ENCODE assay signal across 17 cellular contexts in the genomic region with DNA sequence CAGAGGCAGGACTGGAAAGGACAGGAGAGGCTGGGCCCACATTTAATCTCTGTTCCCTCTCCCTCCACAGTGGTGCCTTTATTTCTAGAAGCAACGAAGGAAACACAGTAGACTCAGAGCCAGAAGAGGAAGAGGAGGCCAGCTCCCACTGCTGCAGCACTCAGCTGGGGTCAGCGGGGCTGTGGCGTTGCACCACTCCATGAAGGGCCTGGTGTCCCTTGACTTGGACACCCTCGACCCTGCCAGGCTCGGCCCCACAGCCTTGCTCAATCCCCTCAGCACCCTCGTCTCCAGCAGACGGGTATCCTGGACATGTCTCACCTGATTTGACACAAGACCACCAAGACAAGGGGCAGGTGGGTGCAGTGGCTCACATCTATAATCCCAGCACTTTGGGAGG. TPM values are rescaled to one million over a fixed set of nuclear protein-coding genes. Genes with fewer than 3 reads are reported as not detected.
DNase-seq lines count a peak whose midpoint lies in the region; ATAC-seq and TF ChIP-seq lines count a peak whose summit lies in the region.
"Had no signal": no experiment of that assay in that cellular context is flagged by ENCODE, and none has a peak within 500 bp of the region (broad histone marks: within the 10 kb centered on the region; RNA-seq: fewer than 3 reads in every experiment).

No MANE protein-coding gene starts in this region.

- DNase-seq in A673 (ENCODE audit: low spot score) (no peak), T-helper 17 cell (no peak), lower lobe of right lung (peak; percentile 55), DMS114 treated with DMSO at 0.1 percent for 48 hours (lab: John Stamatoyannopoulos, UW; ENCODE audit: unreplicated experiment) (no peak)
- DNase-seq in CD8-positive, alpha-beta memory T cell, result no peak
- no peak for DNase-seq in activated effector memory CD4-positive, alpha-beta T cell treated with anti-CD3 and anti-CD28 coated beads, Interleukin-2, amount 50 U/mL, for 16 hours
- DNase-seq: activated naive CD4-positive, alpha-beta T cell treated with Interleukin-2 at 50 U/mL for 16 hours; BE2C; midbrain; NCI-H2081 treated with DMSO at 0.1 percent for 48 hours; NCI-H748 treated with DMSO at 0.1 percent for 48 hours; RPMI8226; stimulated activated CD8-positive, alpha-beta memory T cell treated with anti-CD3 and anti-CD28 coated beads, Interleukin-4, amount 100 ng/mL, for 48 hours; T1000 had no signal

- no TSS peak for BruUV-seq in A673 (replicated peaks; lab: Mats Ljungman, UMichigan)

- H3K4me3 Mint-ChIP-seq in CD8-positive, alpha-beta memory T cell, result peak overlapping the region in 2 of 7 donors; percentile 48 to 72
- no peak overlapping the region for H3K4me3 Mint-ChIP-seq in T-helper 17 cell

- no peaks in the 10 kb centered on the region for H3K27me3 ChIP-seq in A673 (replicated peaks; ENCODE audit: insufficient read depth, low read depth, low read length, poor library complexity)
- H3K27me3 ChIP-seq in CD8-positive, alpha-beta memory T cell (ENCODE audit: insufficient read depth, low read length, poor library complexity, severe bottlenecking), result no peaks in the 10 kb centered on the region
- no peaks in the 10 kb centered on the region for H3K27me3 ChIP-seq in lower lobe of right lung (ENCODE audit: low read depth)
- H3K27me3 ChIP-seq: BE2C, cardiac muscle cell had no signal

- H3K27me3 Mint-ChIP-seq in CD8-positive, alpha-beta memory T cell, result no peaks in the 10 kb centered on the region
- H3K27me3 Mint-ChIP-seq in T-helper 17 cell, result no peaks in the 10 kb centered on the region

- no peak for ATAC-seq in T-helper 17 cell
- peak in 1 of 2 donors; percentile 39 for ATAC-seq in lower lobe of right lung
- ATAC-seq in GM21367 (IDR thresholded peaks at IDR 0.05; ENCODE audit: unreplicated experiment), result no peak
- ATAC-seq in HG02981 (IDR thresholded peaks at IDR 0.05; ENCODE audit: unreplicated experiment), result no peak

- H3K4me1 ChIP-seq in A673 (ENCODE audit: insufficient read depth, low read length, poor library complexity, severe bottlenecking) (peaks cover 14% of the 10 kb centered on the region), lower lobe of right lung (peaks cover 31% of the 10 kb centered on the region)
- peaks cover 28% of the 10 kb centered on the region for H3K4me1 ChIP-seq in CD8-positive, alpha-beta memory T cell (ENCODE audit: insufficient read depth, low read length)
- H3K4me1 ChIP-seq: BE2C had no signal

- peak overlapping the region in 5 of 8 donors; percentile 5 to 95 (median 88) for H3K27ac Mint-ChIP-seq in CD8-positive, alpha-beta memory T cell
- H3K27ac Mint-ChIP-seq in T-helper 17 cell, result peak overlapping the region; percentile 5

- H3K9me3 Mint-ChIP-seq in CD8-positive, alpha-beta memory T cell, result no peaks in the 10 kb centered on the region

- H3K4me3 ChIP-seq in A673 (ENCODE audit: low read depth, low read length, poor library complexity, severe bottlenecking) (peak overlapping the region; percentile 13), lower lobe of right lung (no peak overlapping the region)
- no peak overlapping the region for H3K4me3 ChIP-seq in CD8-positive, alpha-beta memory T cell (ENCODE audit: low read length)
- H3K4me3 ChIP-seq: cardiac muscle cell had no signal

- TF ChIP-seq CTCF in A673 (conservative IDR thresholded peaks at IDR 0.05; ENCODE audit: low read depth, low read length) (no peak), lower lobe of right lung (IDR thresholded peaks at IDR 0.05) (no peak)

- H3K36me3 Mint-ChIP-seq in CD8-positive, alpha-beta memory T cell, result peaks cover 0 to 7% (median 1%) of the 10 kb centered on the region in 3 donors
- H3K36me3 Mint-ChIP-seq in T-helper 17 cell (ENCODE audit: low read depth), result no peaks in the 10 kb centered on the region

- H3K36me3 ChIP-seq in A673 (ENCODE audit: insufficient read depth, low read length, poor library complexity, severe bottlenecking) (no peaks in the 10 kb centered on the region), lower lobe of right lung (peaks cover 1% of the 10 kb centered on the region)
- H3K36me3 ChIP-seq in CD8-positive, alpha-beta memory T cell (ENCODE audit: insufficient read depth, low read length), result no peaks in the 10 kb centered on the region
- H3K36me3 ChIP-seq: BE2C, cardiac muscle cell had no signal

- H3K4me1 Mint-ChIP-seq in CD8-positive, alpha-beta memory T cell, result peaks cover 32 to 49% (median 42%) of the 10 kb centered on the region in 3 donors
- H3K4me1 Mint-ChIP-seq in T-helper 17 cell, result peaks cover 24% of the 10 kb centered on the region

- H3K9me3 ChIP-seq in A673 (ENCODE audit: low read depth, low read length, poor library complexity, severe bottlenecking) (no peaks in the 10 kb centered on the region), T-helper 17 cell (ENCODE audit: control insufficient read depth, low read length, poor library complexity, severe bottlenecking) (no peaks in the 10 kb centered on the region), lower lobe of right lung (no peaks in the 10 kb centered on the region)
- no peaks in the 10 kb centered on the region for H3K9me3 ChIP-seq in CD8-positive, alpha-beta memory T cell (ENCODE audit: low read length)
- H3K9me3 ChIP-seq: BE2C had no signal

- H3K27ac ChIP-seq in A673 (ENCODE audit: low read depth, low read length, poor library complexity, severe bottlenecking), result no peak overlapping the region
- no peak overlapping the region for H3K27ac ChIP-seq in CD8-positive, alpha-beta memory T cell (ENCODE audit: low read depth, low read length)
- peak overlapping the region; percentile 3 for H3K27ac ChIP-seq in lower lobe of right lung
- H3K27ac ChIP-seq: cardiac muscle cell had no signal

- POLR2A ChIA-PET in A673 (lab: Charles Lee; ENCODE audit: low non-redundant PET), result no interaction called here
- POLR2A ChIA-PET in CD8-positive, alpha-beta memory T cell (lab: Charles Lee), result interaction anchor here (0.6 kb wide), 1 partner anchor 333 kb away, joined by 5 read pairs; no protein-coding TSS in a partner anchor

- CTCF ChIA-PET in A673 (lab: Charles Lee), result no interaction called here
- CTCF ChIA-PET in CD8-positive, alpha-beta memory T cell (lab: Charles Lee), result interaction anchor here (1.1 to 1.5 kb wide), 3 partner anchors 38 to 82 kb away, joined by 3 to 7 read pairs (median 4); no protein-coding TSS in a partner anchor

- intact Hi-C loops in A673 (cut with micrococcal nuclease; ENCODE audit: unreplicated experiment), result no loop called here
- intact Hi-C loops in lower lobe of right lung (cut with DNase I), result no loop called here

RNA-seq across cellular contexts. Expression of a gene that starts 38.8 kb away (rescaled TPM):
- total RNA-seq in A673 (2021), result 10.3 and 11.6 TPM in 2 replicates
- total RNA-seq in CD8-positive, alpha-beta memory T cell, result 10 to 100 TPM; 23.1 to 27.2 TPM
- polyA plus RNA-seq in CD8-positive, alpha-beta memory T cell, result 31.4 TPM
- 10 to 100 TPM; 41.3 to 51.8 TPM for total RNA-seq in T-helper 17 cell
- 35.4 TPM for total RNA-seq in lower lobe of right lung
